In genomic region chr11:59801981-59802638, GRCh38 we compare ENCODE assay signal across 8 cellular contexts. TPM values are rescaled to one million over a fixed set of nuclear protein-coding genes. Genes with fewer than 3 reads are reported as not detected.
A peak's percentile ranks its signal among the peaks of the same experiment; 100 is the strongest.
DNase-seq lines count a peak whose midpoint lies in the region; ATAC-seq and TF ChIP-seq lines count a peak whose summit lies in the region.

No MANE protein-coding gene starts in this region.

- ATAC-seq in GM18511 (IDR thresholded peaks at IDR 0.05; ENCODE audit: unreplicated experiment) (peak; percentile 36), psoas muscle (peak; percentile 82 to 92 (median 86)), GM19455 (IDR thresholded peaks at IDR 0.05; ENCODE audit: unreplicated experiment) (no peak), HG02938 (IDR thresholded peaks at IDR 0.05; ENCODE audit: unreplicated experiment) (no peak), HG03159 (IDR thresholded peaks at IDR 0.05; ENCODE audit: unreplicated experiment) (no peak)

- TF ChIP-seq CTCF in fibroblast of mammary gland (conservative IDR thresholded peaks at IDR 0.05; ENCODE audit: control insufficient read depth, insufficient read depth, low read depth, low read length) (no peak), psoas muscle (IDR thresholded peaks at IDR 0.05) (no peak), mesothelial cell of epicardium (IDR thresholded peaks at IDR 0.05; ENCODE audit: unreplicated experiment) (no peak)

- intact Hi-C loops in psoas muscle (cut with DNase I), result loop anchor here (1.0 to 10.0 kb wide), 6 partner anchors 47 to 267 kb away; partner anchors contain the start of genes PATL1 (in 1 of the 2) and STX3 (in 1 of the 2)

- peaks cover 6% of the 10 kb centered on the region for H3K36me3 Mint-ChIP-seq in mesothelial cell of epicardium

- H3K27ac Mint-ChIP-seq in mesothelial cell of epicardium, result no peak overlapping the region

- no peaks in the 10 kb centered on the region for H3K4me1 Mint-ChIP-seq in mesothelial cell of epicardium

- peaks cover 4 to 83% of the 10 kb centered on the region in 2 donors for H3K36me3 ChIP-seq in psoas muscle (ENCODE audit: insufficient read depth in 1 of 2, low read depth in 1 of 2)

- no peaks in the 10 kb centered on the region for H3K27me3 Mint-ChIP-seq in mesothelial cell of epicardium (ENCODE audit: low read depth)

- H3K9me3 ChIP-seq in psoas muscle, result no peaks in the 10 kb centered on the region

- no peak overlapping the region for H3K4me3 ChIP-seq in fibroblast of mammary gland (ENCODE audit: control insufficient read depth, low read depth, low read length)
- peak overlapping the region; percentile 10 for H3K4me3 ChIP-seq in psoas muscle

- H3K4me3 Mint-ChIP-seq in mesothelial cell of epicardium, result no peak overlapping the region

- DNase-seq in NCI-H524 treated with DMSO at 0.1 percent for 48 hours (lab: John Stamatoyannopoulos, UW) (peak; percentile 34), fibroblast of mammary gland (ENCODE audit: low read depth) (peak; percentile 49), psoas muscle (no peak), mesothelial cell of epicardium (ENCODE audit: low spot score in 2 of 2, unreplicated experiment in 2 of 2) (no peak)

- peak overlapping the region; percentile 71 for H3K27ac ChIP-seq in psoas muscle

- H3K27me3 ChIP-seq in psoas muscle (ENCODE audit: insufficient read depth in 3 of 3, low read length in 2 of 3), result no peaks in the 10 kb centered on the region

- H3K4me1 ChIP-seq in psoas muscle, result peaks cover 8% of the 10 kb centered on the region

- 36 to 42% (median 40%) methylated on average over 5 of the region's 5 CpGs for WGBS in psoas muscle, 3 donors

- no peaks in the 10 kb centered on the region for H3K9me3 Mint-ChIP-seq in mesothelial cell of epicardium

RNA-seq across cellular contexts. Expression of gene MRPL16, which starts 8.5 kb away (rescaled TPM):
- total RNA-seq in psoas muscle (10 to 100 TPM; 37.8 to 53.9 (median 50.4) TPM), mesothelial cell of epicardium (34.3 to 42.3 TPM (median 37.2 TPM) in 3 replicates)
- polyA plus RNA-seq in psoas muscle, result 10 to 100 TPM; 50.2 to 92.7 (median 55.3) TPM

RNA-seq across cellular contexts. Expression of gene CBLIF, which starts 43.2 kb away (rescaled TPM):
- total RNA-seq in psoas muscle (not detected), mesothelial cell of epicardium (not detected in 3 replicates)
- under 1 TPM in 1 of 3 donors, not detected in 2; 0.05 TPM for polyA plus RNA-seq in psoas muscle

RNA-seq across cellular contexts. Expression of gene STX3, which starts 46.9 kb away (rescaled TPM):
- 10 to 100 TPM in 1 of 4 donors, 1 to 10 TPM in 3; 7.3 to 11.1 (median 9.4) TPM for total RNA-seq in psoas muscle
- polyA plus RNA-seq in psoas muscle, result 1 to 10 TPM; 3.8 to 6.1 (median 4.7) TPM
- 19.0 to 24.2 TPM (median 21.1 TPM) in 3 replicates for total RNA-seq in mesothelial cell of epicardium

Comparison
In these comparisons a context has a peak if more than half of its experiments do, and no peak if none do; other contexts are left out.
1. ATAC-seq: peak in GM18511 (single experiment) and psoas muscle (4 of 4); none in GM19455 (single experiment), HG02938 (single experiment) and HG03159 (single experiment).
2. DNase-seq: peak in NCI-H524 treated with DMSO at 0.1 percent for 48 hours (single experiment) and fibroblast of mammary gland (single experiment); none in psoas muscle (0 of 2) and mesothelial cell of epicardium (0 of 2).